In genomic region chr4:40327340-40327739, GRCh38 we compare ENCODE assay signal across 2 cellular contexts.
A peak's percentile ranks its signal among the peaks of the same experiment; 100 is the strongest.
TF ChIP-seq lines count a peak whose summit lies in the region.

No MANE protein-coding gene starts in this region.

TF ChIP-seq in IMR-90, 13 proteins besides CTCF, POLR2A, EP300 and RAD21:
- TF ChIP-seq RFX5 (IDR thresholded peaks at IDR 0.05; ENCODE audit: low read depth, low read length) (no peak), CHD1 (IDR thresholded peaks at IDR 0.05; ENCODE audit: low read depth, low read length) (no peak), MAFK (IDR thresholded peaks at IDR 0.05; ENCODE audit: low read depth, low read length) (no peak), CEBPB (IDR thresholded peaks at IDR 0.05; ENCODE audit: low read depth, low read length) (peak; percentile 59), SMC3 (IDR thresholded peaks at IDR 0.05; ENCODE audit: low read depth, low read length) (no peak)
TF ChIP-seq in IMR-90: peak in this region for 1.

TF ChIP-seq in H1, 55 proteins besides CTCF, POLR2A, EP300 and RAD21:
- no peak for TF ChIP-seq YY1 (IDR thresholded peaks at IDR 0.05; ENCODE audit: low read depth, low read length)
- no peak for TF ChIP-seq PHF8 (conservative IDR thresholded peaks at IDR 0.05; ENCODE audit: low read depth, low read length)
- TF ChIP-seq ATF2 (IDR thresholded peaks at IDR 0.05; ENCODE audit: low read length) = no peak
- TF ChIP-seq SP1 (IDR thresholded peaks at IDR 0.05; ENCODE audit: low read depth, low read length) = no peak
- TF ChIP-seq POLR2AphosphoS5 (IDR thresholded peaks at IDR 0.05; ENCODE audit: low read depth, low read length) = no peak
